In genomic region chr5:458547-459353, GRCh38 we compare ENCODE assay signal across 8 cellular contexts. TPM values are rescaled to one million over a fixed set of nuclear protein-coding genes. Genes with fewer than 3 reads are reported as not detected.
DNase-seq lines count a peak whose midpoint lies in the region; ATAC-seq and TF ChIP-seq lines count a peak whose summit lies in the region.

No MANE protein-coding gene starts in this region.

- DNase-seq in Caki2 (ENCODE audit: low read depth) (peak; percentile 58), kidney tubule cell (ENCODE audit: low spot score) (peak; percentile 95), transverse colon (peak; percentile 5), activated gamma-delta T cell treated with Interleukin-2 at 50 U/mL for 16 hours (no peak), H4 (ENCODE audit: low spot score) (no peak)
- peak; percentile 83 to 84 for DNase-seq in activated T-cell treated with anti-CD3 and anti-CD28 coated beads, Interleukin-2, amount 50 U/mL, for 48 hours

- WGBS in transverse colon (ENCODE audit: low coverage in 1 of 2), 2 donors, result 72 to 76% methylated on average over 5 to 17 of the region's 17 CpGs

- H3K27me3 ChIP-seq in transverse colon, result no peaks in the 10 kb centered on the region

- in situ Hi-C loops in Caki2 (cut with HindIII; ENCODE audit: low pct_unique_long_range_greater_than_20kb, low sequenced_read_pairs) (no loop called here), transverse colon (cut with MboI; ENCODE audit: low pct_ligation_motif_present in 1 of 4, low pct_unique_long_range_greater_than_20kb in 1 of 4, low sequenced_read_pairs in 3 of 4) (no loop called here)

- peaks cover 0 to 59% (median 26%) of the 10 kb centered on the region in 4 donors for H3K36me3 ChIP-seq in transverse colon

- ATAC-seq in HG03060 (IDR thresholded peaks at IDR 0.05; ENCODE audit: low read depth, unreplicated experiment) (peak; percentile 71), GM18867 (IDR thresholded peaks at IDR 0.05; ENCODE audit: unreplicated experiment) (no peak)

- H3K9me3 ChIP-seq in transverse colon, result no peaks in the 10 kb centered on the region

- no peak overlapping the region for H3K27ac ChIP-seq in transverse colon

- TF ChIP-seq EP300 in transverse colon (IDR thresholded peaks at IDR 0.05; ENCODE audit: low read depth), result no peak

- no peaks in the 10 kb centered on the region for H3K4me1 ChIP-seq in transverse colon

- H3K4me3 ChIP-seq in transverse colon, result no peak overlapping the region

- TF ChIP-seq POLR2A in transverse colon (IDR thresholded peaks at IDR 0.05), result no peak

- no peak for TF ChIP-seq CTCF in transverse colon (IDR thresholded peaks at IDR 0.05)

- intact Hi-C loops in transverse colon (cut with DNase I; ENCODE audit: low total_unique reads), result no loop called here

RNA-seq across cellular contexts. Expression of gene EXOC3, which starts 15.8 kb away (rescaled TPM):
- total RNA-seq in Caki2 (2014; rRNA removed; shearing (Covaris generic); ENCODE audit: low replicate concordance), result 12.0 and 21.9 TPM in 2 replicates
- total RNA-seq in transverse colon, result 100 to 1,000 TPM in 1 of 4 donors, 10 to 100 TPM in 3; 69.9 to 240 (median 76.1) TPM
- total RNA-seq in H4 (2014; rRNA removed; shearing (Covaris generic)), result 34.3 and 42.4 TPM in 2 replicates

Comparison
In these comparisons a context has a peak if more than half of its experiments do, and no peak if none do; other contexts are left out.
1. DNase-seq: peak in Caki2 (single experiment), activated T-cell treated with anti-CD3 and anti-CD28 coated beads, Interleukin-2, amount 50 U/mL, for 48 hours (2 of 2), kidney tubule cell (single experiment) and transverse colon (single experiment); none in activated gamma-delta T cell treated with Interleukin-2 at 50 U/mL for 16 hours (single experiment) and H4 (single experiment).